Comparison of ENCODE assay signal across 10 cellular contexts in genomic region chr2:27041708-27042107, GRCh38. TPM values are rescaled to one million over a fixed set of nuclear protein-coding genes. Genes with fewer than 3 reads are reported as not detected.
DNase-seq lines count a peak whose midpoint lies in the region; ATAC-seq and TF ChIP-seq lines count a peak whose summit lies in the region.
"Had no signal": no experiment of that assay in that cellular context is flagged by ENCODE, and none has a peak within 500 bp of the region (broad histone marks: within the 10 kb centered on the region; RNA-seq: fewer than 3 reads in every experiment).

No MANE protein-coding gene starts in this region.

- H3K4me3 Mint-ChIP-seq in CD4-positive, alpha-beta T cell: no peak overlapping the region
- H3K4me3 Mint-ChIP-seq in naive B cell: peak overlapping the region; percentile 55 to 91 (median 80)

- H3K27me3 ChIP-seq in CD4-positive, alpha-beta T cell (ENCODE audit: control insufficient read depth, insufficient read depth, low read length): no peaks in the 10 kb centered on the region

- TF ChIP-seq CTCF in CD4-positive, alpha-beta T cell (IDR thresholded peaks at IDR 0.05): no peak

- peak overlapping the region; percentile 37 for H3K27ac Mint-ChIP-seq in CD4-positive, alpha-beta T cell
- peak overlapping the region; percentile 98 to 99 (median 99) for H3K27ac Mint-ChIP-seq in naive B cell

- no peak overlapping the region for H3K27ac ChIP-seq in CD4-positive, alpha-beta T cell (ENCODE audit: low read depth, low read length)

- H3K4me1 Mint-ChIP-seq in CD4-positive, alpha-beta T cell (ENCODE audit: low read depth): peaks cover 8% of the 10 kb centered on the region
- H3K4me1 Mint-ChIP-seq in naive B cell: peaks cover 26 to 41% (median 34%) of the 10 kb centered on the region in 3 donors

- ATAC-seq in CD4-positive, alpha-beta T cell (ENCODE audit: poor library complexity): no peak
- ATAC-seq in GM21390 (IDR thresholded peaks at IDR 0.05; ENCODE audit: unreplicated experiment) (peak; percentile 32), naive B cell (ENCODE audit: low read depth in 2 of 2) (peak; percentile 43 to 57), GM21515 (IDR thresholded peaks at IDR 0.05; ENCODE audit: unreplicated experiment) (no peak)

- no peaks in the 10 kb centered on the region for H3K27me3 Mint-ChIP-seq in CD4-positive, alpha-beta T cell
- no peaks in the 10 kb centered on the region for H3K27me3 Mint-ChIP-seq in naive B cell

- CTCF ChIA-PET in CD4-positive, alpha-beta T cell (lab: Charles Lee): no interaction called here

- POLR2A ChIA-PET in CD4-positive, alpha-beta T cell (lab: Charles Lee): no interaction called here

- H3K9me3 Mint-ChIP-seq in CD4-positive, alpha-beta T cell: no peaks in the 10 kb centered on the region
- no peaks in the 10 kb centered on the region for H3K9me3 Mint-ChIP-seq in naive B cell

- intact Hi-C loops in CD4-positive, alpha-beta T cell (cut with DNase I, micrococcal nuclease): no loop called here

- DNase-seq in CD4-positive, alpha-beta T cell: no peak
- peak; percentile 56 for DNase-seq in NCI-H2227 treated with DMSO at 0.1 percent for 48 hours (lab: John Stamatoyannopoulos, UW)
- no peak for DNase-seq in naive B cell
- DNase-seq in activated CD4-positive, alpha-beta T cell treated with anti-CD3 and anti-CD28 coated beads, Interleukin-2, amount 50 U/mL, for 1 hour: no peak
- no peak for DNase-seq in NCI-H187 (lab: John Stamatoyannopoulos, UW)
- DNase-seq in MV-4-11 (lab: John Stamatoyannopoulos, UW): no peak
- DNase-seq: left cardiac atrium, NCI-H774 had no signal

- no peaks in the 10 kb centered on the region for H3K9me3 ChIP-seq in CD4-positive, alpha-beta T cell (ENCODE audit: control insufficient read depth, low read length)

- peaks cover 55% of the 10 kb centered on the region for H3K36me3 Mint-ChIP-seq in CD4-positive, alpha-beta T cell (ENCODE audit: low read depth)
- H3K36me3 Mint-ChIP-seq in naive B cell: peaks cover 5 to 13% of the 10 kb centered on the region in 2 donors

RNA-seq across cellular contexts. Expression of gene TMEM214, which starts 8.9 kb away (rescaled TPM):
- 10 to 100 TPM; 22.0 to 24.6 TPM for total RNA-seq in CD4-positive, alpha-beta T cell
- polyA plus RNA-seq in naive B cell (ENCODE audit: low read depth in 6 of 6): 10 to 100 TPM; 16.6 to 32.9 (median 24.6) TPM

RNA-seq across cellular contexts. Expression of gene AGBL5, which starts 9.8 kb away (rescaled TPM):
- total RNA-seq in CD4-positive, alpha-beta T cell: 10 to 100 TPM; 10.8 to 11.6 TPM
- polyA plus RNA-seq in naive B cell (ENCODE audit: low read depth in 6 of 6): 10 to 100 TPM in 3 of 6 donors, 1 to 10 TPM in 3; 7.8 to 11.6 (median 10.1) TPM

RNA-seq across cellular contexts. Expression of gene OST4, which starts 29.7 kb away (rescaled TPM):
- total RNA-seq in CD4-positive, alpha-beta T cell: 100 to 1,000 TPM; 232 to 254 TPM
- polyA plus RNA-seq in naive B cell (ENCODE audit: low read depth in 6 of 6): 100 to 1,000 TPM; 594 to 733 (median 606) TPM

RNA-seq across cellular contexts. Expression of gene EMILIN1, which starts 36.7 kb away (rescaled TPM):
- total RNA-seq in CD4-positive, alpha-beta T cell: under 1 TPM; 0.14 to 0.25 TPM
- 1 to 10 TPM in 2 of 6 donors, under 1 TPM in 4; 0.28 to 1.1 (median 0.77) TPM for polyA plus RNA-seq in naive B cell (ENCODE audit: low read depth in 6 of 6)

RNA-seq across cellular contexts. Expression of gene KHK, which starts 44.9 kb away (rescaled TPM):
- 1 to 10 TPM; 4.7 TPM for total RNA-seq in CD4-positive, alpha-beta T cell
- 1 to 10 TPM; 3.3 to 8.9 (median 5.6) TPM for polyA plus RNA-seq in naive B cell (ENCODE audit: low read depth in 6 of 6)

Comparison
In these comparisons a context has a peak if more than half of its experiments do, and no peak if none do; other contexts are left out.
1. ATAC-seq: peak in GM21390 (single experiment) and naive B cell (2 of 2); none in CD4-positive, alpha-beta T cell (single experiment) and GM21515 (single experiment).